Comparison of ENCODE assay signal across 7 cellular contexts in genomic region chr17:19763991-19764390, GRCh38. TPM values are rescaled to one million over a fixed set of nuclear protein-coding genes. Genes with fewer than 3 reads are reported as not detected.
"Had no signal": no experiment of that assay in that cellular context is flagged by ENCODE, and none has a peak within 500 bp of the region (broad histone marks: within the 10 kb centered on the region; RNA-seq: fewer than 3 reads in every experiment).

No MANE protein-coding gene starts in this region.

RNA-seq across cellular contexts. Expression of gene SLC47A2, which starts 47.6 kb away (rescaled TPM):
- total RNA-seq: GM23248, GM23338, H1, H4, H7, H9, HFFc6 had no signal
